Comparison of ENCODE assay signal across 8 cellular contexts in genomic region chr16:15022194-15022593, GRCh38. TPM values are rescaled to one million over a fixed set of nuclear protein-coding genes. Genes with fewer than 3 reads are reported as not detected.
DNase-seq lines count a peak whose midpoint lies in the region; ATAC-seq and TF ChIP-seq lines count a peak whose summit lies in the region.
"Not testable (repeated sequence)": the region's sequence is repeated elsewhere in the genome, so short reads cannot be mapped to it uniquely, and the experiment has no call there.

No MANE protein-coding gene starts in this region.

- H3K27ac Mint-ChIP-seq in MCF 10A (ENCODE audit: low read depth, unreplicated experiment), result peak overlapping the region; percentile 7

- DNase-seq in COR-L47 (lab: John Stamatoyannopoulos, UW) (peak; percentile 58), NCI-H510A treated with DMSO at 0.1 percent for 48 hours (lab: John Stamatoyannopoulos, UW) (peak; percentile 79), MCF 10A (ENCODE audit: unreplicated experiment) (peak; percentile 57), iPS-NIHi7 (ENCODE audit: extremely low spot score) (peak; percentile 37)
- peak; percentile 13 for DNase-seq in stimulated activated CD4-positive, alpha-beta T cell treated with anti-CD3 and anti-CD28 coated beads, Interleukin-2, amount 100 ng/mL, for 4 hours (ENCODE audit: low read depth)

- not testable (repeated sequence) for H3K4me3 Mint-ChIP-seq in MCF 10A (ENCODE audit: unreplicated experiment)

- peaks cover 15% of the 10 kb centered on the region for H3K4me1 Mint-ChIP-seq in MCF 10A (ENCODE audit: insufficient read depth, unreplicated experiment)

- TF ChIP-seq CTCF in WI38 (IDR thresholded peaks at IDR 0.05; ENCODE audit: low read depth, low read length) (peak; percentile 18; the same call in 1 of the 2 replicates), MCF 10A (IDR thresholded peaks at IDR 0.05; ENCODE audit: unreplicated experiment) (peak; percentile 35)

- intact Hi-C loops in MCF 10A (cut with micrococcal nuclease), result not testable (repeated sequence)

- BruUV-seq in MCF 10A (replicated peaks; lab: Mats Ljungman, UMichigan), result not testable (repeated sequence)

- CTCF ChIA-PET in MCF 10A (lab: Yijun Ruan, JAX), result interaction anchor here (0.7 kb wide), 1 partner anchor 19 kb away, joined by 3 read pairs; no protein-coding TSS in a partner anchor

- not testable (repeated sequence) for H3K4me3 ChIP-seq in WI38 (ENCODE audit: low read depth, low read length)

- not testable (repeated sequence) for H3K9me3 Mint-ChIP-seq in MCF 10A (ENCODE audit: unreplicated experiment)

- H3K27me3 Mint-ChIP-seq in MCF 10A (ENCODE audit: insufficient read depth, unreplicated experiment), result not testable (repeated sequence)

- POLR2A ChIA-PET in MCF 10A (lab: Yijun Ruan, JAX), result not testable (repeated sequence)

- peak; percentile 78 for ATAC-seq in GM19463 (IDR thresholded peaks at IDR 0.05; ENCODE audit: unreplicated experiment)
- ATAC-seq in HG03457 (IDR thresholded peaks at IDR 0.05; ENCODE audit: unreplicated experiment), result peak; percentile 65

- H3K36me3 Mint-ChIP-seq in MCF 10A (ENCODE audit: insufficient read depth, unreplicated experiment), result peaks cover 95% of the 10 kb centered on the region

RNA-seq across cellular contexts. Expression of gene NTAN1, which starts 33.7 kb away (rescaled TPM):
- total RNA-seq in MCF 10A (2022), result 18.9 and 20.6 TPM in 2 replicates

RNA-seq across cellular contexts. Expression of gene PDXDC1, which starts 47.4 kb away (rescaled TPM):
- 70.7 and 97.1 TPM in 2 replicates for total RNA-seq in MCF 10A (2022)

Comparison
In these comparisons a context has a peak if more than half of its experiments do, and no peak if none do; other contexts are left out.
1. DNase-seq: peak in every context shown above with its lines; median percentile 79 in NCI-H510A treated with DMSO at 0.1 percent for 48 hours; 58 in COR-L47; 57 in MCF 10A; 37 in iPS-NIHi7; 13 in stimulated activated CD4-positive, alpha-beta T cell treated with anti-CD3 and anti-CD28 coated beads, Interleukin-2, amount 100 ng/mL, for 4 hours.